In the genomic region with DNA sequence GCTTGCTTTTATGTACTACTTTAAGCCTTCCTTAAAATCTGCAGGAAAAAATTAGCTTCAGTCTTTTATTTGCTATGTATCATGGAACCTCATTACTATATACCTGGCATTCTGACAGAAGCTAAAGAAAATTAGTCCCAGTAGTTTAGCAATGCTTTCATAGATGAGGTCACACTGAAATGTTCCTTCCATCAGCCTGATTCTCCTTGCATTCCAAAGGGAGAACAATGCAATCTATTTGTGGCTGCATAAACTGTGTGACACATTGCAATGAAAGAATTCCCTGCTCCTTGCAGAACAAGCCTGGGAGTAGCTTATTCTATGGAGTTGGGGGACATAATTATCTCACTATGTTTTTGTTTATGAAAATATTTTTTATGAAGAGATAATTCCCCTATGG, we compare ENCODE assay signal across 17 cellular contexts.
DNase-seq lines count a peak whose midpoint lies in the region; ATAC-seq and TF ChIP-seq lines count a peak whose summit lies in the region.
"Had no signal": no experiment of that assay in that cellular context is flagged by ENCODE, and none has a peak within 500 bp of the region (broad histone marks: within the 10 kb centered on the region; RNA-seq: fewer than 3 reads in every experiment).

No MANE protein-coding gene starts in this region.

- no peaks in the 10 kb centered on the region for H3K27me3 ChIP-seq in neural cell (ENCODE audit: insufficient read depth, low read depth, low read length)
- H3K27me3 ChIP-seq: BE2C had no signal

- peak overlapping the region; percentile 18 for H3K4me2 ChIP-seq in neural cell (ENCODE audit: low read length)
- H3K4me2 ChIP-seq: KMS-11 had no signal

- no peaks in the 10 kb centered on the region for H3K9me2 ChIP-seq in neural cell (ENCODE audit: insufficient read depth, low read length)

- H3K9ac ChIP-seq in neural cell (ENCODE audit: low read length): peak overlapping the region; percentile 33
- H3K9ac ChIP-seq: KMS-11, parathyroid adenoma had no signal

- POLR2A ChIA-PET in T-cell (lab: Charles Lee): interaction anchor here in 1 of 2 donors (0.7 kb wide), 1 partner anchor 16 kb away, joined by 3 read pairs; no protein-coding TSS in a partner anchor

- TF ChIP-seq EP300 in neural cell (conservative IDR thresholded peaks at IDR 0.05; ENCODE audit: poor library complexity, severe bottlenecking): peak; percentile 69

- no peak overlapping the region for H2AFZ ChIP-seq in neural cell (ENCODE audit: low read depth, low read length)
- H2AFZ ChIP-seq: parathyroid adenoma had no signal

- no peaks in the 10 kb centered on the region for H3K36me3 ChIP-seq in neural cell (ENCODE audit: insufficient read depth, low read length)
- H3K36me3 ChIP-seq: BE2C had no signal

- H4K20me1 ChIP-seq in neural cell (ENCODE audit: insufficient read depth): no peaks in the 10 kb centered on the region

- no peak for TF ChIP-seq CTCF in neural cell (IDR thresholded peaks at IDR 0.05; ENCODE audit: poor library complexity, severe bottlenecking)

- peak overlapping the region; percentile 21 for H3K4me3 ChIP-seq in neural cell (ENCODE audit: low read length)

- H3K4me3 Mint-ChIP-seq in T-cell: no peak overlapping the region
- H3K4me3 Mint-ChIP-seq: activated CD8-positive, alpha-beta memory T cell treated with anti-CD3 and anti-CD28 coated beads, Interleukin-2, amount 10 ng/mL, durations not matched to agents 7 days and 5 days; H9 had no signal

- no peaks in the 10 kb centered on the region for H3K4me1 Mint-ChIP-seq in T-cell
- H3K4me1 Mint-ChIP-seq: activated CD8-positive, alpha-beta memory T cell treated with anti-CD3 and anti-CD28 coated beads, Interleukin-2, amount 10 ng/mL, durations not matched to agents 7 days and 5 days; H9 had no signal

- TF ChIP-seq RAD21 in neural cell (conservative IDR thresholded peaks at IDR 0.05): peak; percentile 42

- H3K27me3 Mint-ChIP-seq in T-cell: peaks cover 0 to 12% of the 10 kb centered on the region in 2 donors
- H3K27me3 Mint-ChIP-seq: activated CD8-positive, alpha-beta memory T cell treated with anti-CD3 and anti-CD28 coated beads, Interleukin-2, amount 10 ng/mL, durations not matched to agents 7 days and 5 days had no signal

- peaks cover 11 to 13% (median 12%) of the 10 kb centered on the region in 3 donors for H3K9me3 Mint-ChIP-seq in T-cell
- H3K9me3 Mint-ChIP-seq: H9 had no signal

- DNase-seq in H4 (ENCODE audit: low spot score): peak; percentile 7
- DNase-seq in astrocyte of the hippocampus (ENCODE audit: low read depth, low spot score): peak; percentile 94
- peak; percentile 5 for DNase-seq in globus pallidus (ENCODE audit: low spot score)
- no peak for DNase-seq in T-cell
- no peak for DNase-seq in nucleus accumbens (lab: John Stamatoyannopoulos, UW)
- DNase-seq: activated CD8-positive, alpha-beta memory T cell treated with anti-CD3 and anti-CD28 coated beads, Interleukin-2, amount 10 ng/mL, durations not matched to agents 7 days and 5 days; BE2C; DMS 273 treated with DMSO at 0.1 percent for 48 hours; H9; hippocampal formation; NCI-H1417; NCI-H345 had no signal

- H3K79me2 ChIP-seq in neural cell (replicated peaks; ENCODE audit: insufficient read depth, low read length): no peaks in the 10 kb centered on the region
- H3K79me2 ChIP-seq: parathyroid adenoma had no signal

- peak overlapping the region; percentile 78 for H3K27ac ChIP-seq in neural cell (ENCODE audit: low read length)
- H3K27ac ChIP-seq: KMS-11, parathyroid adenoma had no signal

- no peak for ATAC-seq in GM21576 (IDR thresholded peaks at IDR 0.05; ENCODE audit: unreplicated experiment)
- no peak for ATAC-seq in HG02981 (IDR thresholded peaks at IDR 0.05; ENCODE audit: unreplicated experiment)
- no peak for ATAC-seq in T-cell (replicated peaks in 1 of 4)
- ATAC-seq: activated CD8-positive, alpha-beta memory T cell treated with anti-CD3 and anti-CD28 coated beads, Interleukin-2, amount 10 ng/mL, durations not matched to agents 7 days and 5 days had no signal

- no peaks in the 10 kb centered on the region for H3K9me3 ChIP-seq in neural cell (ENCODE audit: low read length)
- H3K9me3 ChIP-seq: BE2C had no signal

- H3F3A ChIP-seq in neural cell (ENCODE audit: insufficient read depth, low read length, poor library complexity, severe bottlenecking): no peaks in the 10 kb centered on the region

- H3K27ac Mint-ChIP-seq in T-cell: no peak overlapping the region
- H3K27ac Mint-ChIP-seq: activated CD8-positive, alpha-beta memory T cell treated with anti-CD3 and anti-CD28 coated beads, Interleukin-2, amount 10 ng/mL, durations not matched to agents 7 days and 5 days; H9 had no signal

- CTCF ChIA-PET in T-cell (lab: Charles Lee): no interaction called here

- no peaks in the 10 kb centered on the region for H3K36me3 Mint-ChIP-seq in T-cell
- H3K36me3 Mint-ChIP-seq: activated CD8-positive, alpha-beta memory T cell treated with anti-CD3 and anti-CD28 coated beads, Interleukin-2, amount 10 ng/mL, durations not matched to agents 7 days and 5 days had no signal

TF ChIP-seq in neural cell, 6 proteins besides CTCF, POLR2A, EP300 and RAD21:
- TF ChIP-seq SMC3 (conservative IDR thresholded peaks at IDR 0.05; ENCODE audit: poor library complexity): no peak
- TF ChIP-seq EZH2 (IDR thresholded peaks at IDR 0.05; ENCODE audit: borderline replicate concordance, insufficient read depth, low read length, poor library complexity, severe bottlenecking): no peak
- peak; percentile 99 for TF ChIP-seq REST (IDR thresholded peaks at IDR 0.05; ENCODE audit: borderline replicate concordance)
- peak; percentile 77 for TF ChIP-seq POLR2AphosphoS5 (IDR thresholded peaks at IDR 0.05)
- TF ChIP-seq MXI1 (conservative IDR thresholded peaks at IDR 0.05; ENCODE audit: poor library complexity, severe bottlenecking): no peak
- no peak for TF ChIP-seq TAF1 (IDR thresholded peaks at IDR 0.05; ENCODE audit: low read depth)

Comparison
In these comparisons a context has a peak if more than half of its experiments do, and no peak if none do; other contexts are left out.
1. DNase-seq: peak in H4 (single experiment), astrocyte of the hippocampus (single experiment) and globus pallidus (single experiment); none in T-cell (0 of 34) and nucleus accumbens (0 of 56).